ENCODE assay signal across 1 cellular context in the genomic region with DNA sequence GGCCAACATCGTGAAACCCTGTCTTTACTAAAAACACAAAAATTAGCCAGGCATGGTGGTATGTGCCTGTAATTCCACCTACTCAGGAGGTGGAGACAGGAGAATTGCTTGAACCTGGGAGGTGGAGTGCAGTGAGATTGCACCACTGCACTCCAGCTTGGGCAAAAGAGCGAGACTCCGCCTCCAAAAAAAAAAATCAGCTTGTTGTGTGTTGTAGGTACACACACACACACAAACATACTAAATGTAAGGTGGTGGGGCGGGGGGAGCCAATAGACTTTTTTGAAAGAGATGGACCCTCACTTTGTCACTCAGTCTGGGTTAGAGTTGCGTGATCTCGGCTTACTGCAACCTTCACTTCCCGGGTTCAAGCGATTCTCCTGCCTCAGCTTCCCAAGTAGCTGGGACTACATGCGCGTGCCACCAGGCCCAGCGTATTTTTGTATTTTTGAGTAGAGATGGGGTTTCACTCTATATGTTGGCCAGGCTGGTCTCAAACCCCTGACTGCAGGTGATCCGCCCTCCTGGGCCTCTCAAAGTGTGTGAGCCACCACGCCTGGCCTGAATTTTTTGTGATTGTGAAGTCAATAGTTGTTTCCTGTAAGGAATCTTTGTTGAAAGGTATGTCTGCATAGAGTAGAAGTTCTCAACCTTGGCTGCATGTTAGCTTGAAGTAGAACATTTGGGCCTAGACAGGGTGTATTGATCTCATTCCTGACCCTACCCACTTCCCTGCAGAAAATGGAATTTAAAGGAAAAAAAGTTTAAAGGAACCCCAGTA.
TF ChIP-seq lines count a peak whose summit lies in the region.

No MANE protein-coding gene starts in this region.

TF ChIP-seq in K562, 482 proteins besides CTCF, POLR2A, EP300 and RAD21:
- TF ChIP-seq SUPT5H (IDR thresholded peaks at IDR 0.05) = peak; percentile 48; the same call in 1 of the 2 replicates
- TF ChIP-seq KLF6 (CRISPR knock-in tag; IDR thresholded peaks at IDR 0.05; ENCODE audit: borderline replicate concordance) = no peak
- TF ChIP-seq ZKSCAN1 (IDR thresholded peaks at IDR 0.05; ENCODE audit: low read depth, low read length) = no peak
- no peak for TF ChIP-seq TCF3 (CRISPR knock-in tag; IDR thresholded peaks at IDR 0.05)
- 0 out of 2 replicates have a peak, but pooled peaks have one; percentile 10 for TF ChIP-seq POLR2AphosphoS5 (IDR thresholded peaks at IDR 0.05; ENCODE audit: control insufficient read depth, insufficient read depth, low read depth, low read length)
